ENCODE assay signal across 11 cellular contexts in the genomic region with DNA sequence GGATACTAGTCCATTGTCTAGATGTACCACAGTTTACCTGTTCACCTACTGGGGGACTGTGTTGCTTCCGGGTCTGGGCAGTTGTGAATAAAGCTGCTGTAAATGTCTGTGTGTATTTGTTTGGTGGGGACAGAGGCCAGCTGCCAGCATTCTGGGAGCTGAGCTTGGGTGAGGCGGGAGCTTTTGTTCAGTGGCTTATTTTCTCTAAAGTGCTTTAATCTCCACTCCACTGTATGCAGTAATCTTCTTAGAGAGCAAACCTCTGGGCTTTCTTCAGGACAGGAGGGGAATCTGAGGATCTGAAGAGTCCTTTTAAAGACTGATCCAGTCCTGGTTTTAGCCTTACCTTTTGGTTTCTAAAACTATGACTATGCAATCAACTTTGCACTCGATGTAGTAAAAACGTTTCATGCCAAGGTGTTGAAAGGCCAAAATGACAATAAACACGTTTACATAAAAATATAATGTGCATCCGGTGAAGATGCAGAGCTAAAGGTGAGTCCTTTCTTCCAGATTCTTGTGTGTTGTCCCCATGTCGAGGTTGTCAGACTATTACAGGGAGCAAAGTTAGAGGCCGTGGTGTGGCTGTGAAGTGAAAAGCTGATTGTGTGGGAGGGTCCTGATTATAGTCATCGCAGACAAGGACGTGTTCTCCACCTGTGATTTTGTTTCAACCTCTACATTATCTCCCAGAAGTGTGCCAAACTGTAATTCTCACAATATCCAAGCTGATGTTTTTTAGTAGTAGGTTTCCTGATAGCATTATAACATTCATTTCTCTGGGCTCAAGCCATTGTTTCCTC.
DNase-seq lines count a peak whose midpoint lies in the region.
"Had no signal": no experiment of that assay in that cellular context is flagged by ENCODE, and none has a peak within 500 bp of the region (broad histone marks: within the 10 kb centered on the region; RNA-seq: fewer than 3 reads in every experiment).

No MANE protein-coding gene starts in this region.

- H2AFZ ChIP-seq in mesenchymal stem cell (ENCODE audit: low read depth, low read length) = no peak overlapping the region

- no peak overlapping the region for H3K23ac ChIP-seq in mesenchymal stem cell (ENCODE audit: low read length in 2 of 2)

- no peak overlapping the region for H3K9ac ChIP-seq in mesenchymal stem cell (ENCODE audit: low read length)

- H3K36me3 ChIP-seq in mesenchymal stem cell (ENCODE audit: control insufficient read depth in 1 of 2, insufficient read depth in 2 of 2, low read depth in 1 of 2, low read length in 2 of 2) = peaks cover 0 to 4% of the 10 kb centered on the region in 2 experiments
- no peaks in the 10 kb centered on the region for H3K36me3 ChIP-seq in H7 (replicated peaks; ENCODE audit: control insufficient read depth, insufficient read depth, low read length)

- H2BK5ac ChIP-seq in mesenchymal stem cell (ENCODE audit: low read depth, low read length, poor library complexity, severe bottlenecking) = no peak overlapping the region

- H2AK5ac ChIP-seq in mesenchymal stem cell (ENCODE audit: low read length, severe bottlenecking) = peak overlapping the region; percentile 73

- no peak overlapping the region for H2BK12ac ChIP-seq in mesenchymal stem cell (ENCODE audit: low read length in 2 of 2)

- H3K18ac ChIP-seq in mesenchymal stem cell (ENCODE audit: low read depth in 1 of 2, low read length in 2 of 2) = no peak overlapping the region

- H3K36me3 Mint-ChIP-seq in T-helper 2 cell treated with Interferon-gamma antibody and Interleukin-4, amounts not matched to agents 5 μg/mL and 100 μg/mL, for 36 hours (ENCODE audit: low read depth) = no peaks in the 10 kb centered on the region

- H3K9me3 Mint-ChIP-seq in T-helper 2 cell treated with Interferon-gamma antibody and Interleukin-4, amounts not matched to agents 5 μg/mL and 100 μg/mL, for 36 hours = no peaks in the 10 kb centered on the region

- no peak overlapping the region for H3K4me2 ChIP-seq in mesenchymal stem cell (ENCODE audit: low read length, poor library complexity, severe bottlenecking)

- H2BK120ac ChIP-seq in mesenchymal stem cell (ENCODE audit: low read depth, low read length) = no peak overlapping the region

- peaks cover 9% of the 10 kb centered on the region for H3K9me3 ChIP-seq in mesenchymal stem cell (ENCODE audit: control insufficient read depth, low read length)

- H3K27me3 ChIP-seq in mesenchymal stem cell (ENCODE audit: control insufficient read depth in 1 of 2, insufficient read depth in 1 of 2, low read length in 2 of 2) (no peaks in the 10 kb centered on the region), H7 (ENCODE audit: control insufficient read depth, insufficient read depth, low read length) (no peaks in the 10 kb centered on the region)

- peak overlapping the region; percentile 1 for H3K4me3 Mint-ChIP-seq in T-helper 2 cell treated with Interferon-gamma antibody and Interleukin-4, amounts not matched to agents 5 μg/mL and 100 μg/mL, for 36 hours

- DNase-seq in DMS153 (lab: John Stamatoyannopoulos, UW) = peak; percentile 39
- DNase-seq in NCI-H1417 treated with DMSO at 0.1 percent for 48 hours (lab: John Stamatoyannopoulos, UW) = peak; percentile 19
- DNase-seq in T-helper 2 cell treated with Interferon-gamma antibody and Interleukin-4, amounts not matched to agents 5 μg/mL and 100 μg/mL, for 36 hours (ENCODE audit: low spot score) = no peak
- DNase-seq in mesenchymal stem cell = no peak
- no peak for DNase-seq in NK-92 treated with Interleukin-12 subunit alpha and Interleukin-12 subunit beta, amount 100 ng/mL, for 24 hours (lab: John Stamatoyannopoulos, UW)
- no peak for DNase-seq in hypothalamus (lab: John Stamatoyannopoulos, UW)
- DNase-seq in H7 = no peak
- no peak for DNase-seq in NCI-H526 (lab: John Stamatoyannopoulos, UW)
- DNase-seq: erythroblast, islet precursor cell had no signal

- peaks cover 15% of the 10 kb centered on the region for H3K4me1 Mint-ChIP-seq in T-helper 2 cell treated with Interferon-gamma antibody and Interleukin-4, amounts not matched to agents 5 μg/mL and 100 μg/mL, for 36 hours (ENCODE audit: low read depth)

- 80% methylated on average over 5 of the region's 10 CpGs for WGBS in mesenchymal stem cell

- H3K4me1 ChIP-seq in mesenchymal stem cell (ENCODE audit: control insufficient read depth, insufficient read depth, low read depth, low read length) = peaks cover 10% of the 10 kb centered on the region

- H3K4me3 ChIP-seq in mesenchymal stem cell (ENCODE audit: insufficient read depth in 1 of 2, low read depth in 1 of 2, low read length in 2 of 2) = no peak overlapping the region
- H3K4me3 ChIP-seq in H7 (ENCODE audit: insufficient read depth, low read depth, low read length) = no peak overlapping the region

- H3K27me3 Mint-ChIP-seq in T-helper 2 cell treated with Interferon-gamma antibody and Interleukin-4, amounts not matched to agents 5 μg/mL and 100 μg/mL, for 36 hours (ENCODE audit: low read depth) = no peaks in the 10 kb centered on the region

- H3K79me1 ChIP-seq in mesenchymal stem cell (replicated peaks; ENCODE audit: low read length, poor library complexity, severe bottlenecking) = peaks cover 34% of the 10 kb centered on the region

- H3K27ac ChIP-seq in mesenchymal stem cell (ENCODE audit: low read length, poor library complexity, severe bottlenecking) = peak overlapping the region; percentile 66
- H3K27ac ChIP-seq: HL-60 had no signal

- no peak overlapping the region for H2BK15ac ChIP-seq in mesenchymal stem cell (ENCODE audit: low read depth, poor library complexity, severe bottlenecking)

- no peak overlapping the region for H4K8ac ChIP-seq in mesenchymal stem cell (ENCODE audit: low read length)

- no peak overlapping the region for H3K4ac ChIP-seq in mesenchymal stem cell (ENCODE audit: low read depth in 1 of 2, low read length in 2 of 2)

- no peak overlapping the region for H3K27ac Mint-ChIP-seq in T-helper 2 cell treated with Interferon-gamma antibody and Interleukin-4, amounts not matched to agents 5 μg/mL and 100 μg/mL, for 36 hours

- no peak overlapping the region for H4K91ac ChIP-seq in mesenchymal stem cell (ENCODE audit: low read length)

- no peak overlapping the region for H3K14ac ChIP-seq in mesenchymal stem cell (ENCODE audit: low read length in 2 of 2)

Comparison
In these comparisons a context has a peak if more than half of its experiments do, and no peak if none do; other contexts are left out.
1. DNase-seq: peak in DMS153 (single experiment) and NCI-H1417 treated with DMSO at 0.1 percent for 48 hours (single experiment); none in T-helper 2 cell treated with Interferon-gamma antibody and Interleukin-4, amounts not matched to agents 5 μg/mL and 100 μg/mL, for 36 hours (single experiment), mesenchymal stem cell (single experiment), NK-92 treated with Interleukin-12 subunit alpha and Interleukin-12 subunit beta, amount 100 ng/mL, for 24 hours (single experiment), hypothalamus (0 of 51), H7 (single experiment) and NCI-H526 (0 of 2).